15 cellular contexts compared by ENCODE assay signal in genomic region chr22:46481386-46481785, GRCh38. TPM values are rescaled to one million over a fixed set of nuclear protein-coding genes. Genes with fewer than 3 reads are reported as not detected.
A peak's percentile ranks its signal among the peaks of the same experiment; 100 is the strongest.
DNase-seq lines count a peak whose midpoint lies in the region; ATAC-seq and TF ChIP-seq lines count a peak whose summit lies in the region.
"Had no signal": no experiment of that assay in that cellular context is flagged by ENCODE, and none has a peak within 500 bp of the region (broad histone marks: within the 10 kb centered on the region; RNA-seq: fewer than 3 reads in every experiment).

No MANE protein-coding gene starts in this region.

- DNase-seq in NCI-H2171 treated with DMSO at 0.1 percent for 48 hours (lab: John Stamatoyannopoulos, UW) (peak; percentile 21), NCI-H2171 (lab: John Stamatoyannopoulos, UW) (no peak), NAMALWA (ENCODE audit: low spot score) (peak; percentile 13), neuronal stem cell (ENCODE audit: low spot score) (no peak), chondrocyte (ENCODE audit: low spot score) (no peak)
- DNase-seq: ACHN; CD4-positive, alpha-beta memory T cell; GF-D8; GM23248 had no signal

- H3K36me3 Mint-ChIP-seq in chondrocyte (ENCODE audit: low read depth), result peaks cover 2% of the 10 kb centered on the region
- H3K36me3 Mint-ChIP-seq: CD4-positive, alpha-beta memory T cell had no signal

- H3K27me3 Mint-ChIP-seq in chondrocyte (ENCODE audit: low read depth), result no peaks in the 10 kb centered on the region

- no peaks in the 10 kb centered on the region for H4K20me1 ChIP-seq in BLaER1 treated with 17β-estradiol and CSF1 and Interleukin-3, amounts not matched to agents 10 nM and 100 nM

- no peak overlapping the region for H3K27ac ChIP-seq in BLaER1 treated with 17β-estradiol and CSF1 and Interleukin-3, amounts not matched to agents 10 nM and 100 nM
- no peak overlapping the region for H3K27ac ChIP-seq in neuronal stem cell (replicated peaks; ENCODE audit: low read length)
- H3K27ac ChIP-seq: C4-2B, GM23248, KMS-11 had no signal

- no peak for ATAC-seq in SK-N-SH treated with all-trans-retinoic acid at 6 μM for 48 hours
- ATAC-seq: HCT116, HepG2 had no signal

- H2BK120ac ChIP-seq in neuronal stem cell (ENCODE audit: low read depth, low read length), result no peak overlapping the region

- no peak overlapping the region for H2AFZ ChIP-seq in neuronal stem cell (ENCODE audit: low read length)
- H2AFZ ChIP-seq: GM23248 had no signal

- no peak overlapping the region for H4K91ac ChIP-seq in neuronal stem cell (ENCODE audit: low read depth, low read length, poor library complexity)

- peaks cover 0 to 13% (median 9%) of the 10 kb centered on the region in 11 experiments; a peak in 14 of 22 replicates for H3K9me3 ChIP-seq in BLaER1 treated with 17β-estradiol and CSF1 and Interleukin-3, amounts not matched to agents 10 nM and 100 nM (replicated peaks in 1 of 11)
- peaks cover 3 to 15% of the 10 kb centered on the region in 2 donors for H3K9me3 ChIP-seq in neuronal stem cell (replicated peaks in 1 of 2; ENCODE audit: control insufficient read depth in 2 of 2, insufficient read depth in 1 of 2, low read depth in 1 of 2, low read length in 2 of 2)

- no peak for TF ChIP-seq CTCF in chondrocyte (IDR thresholded peaks at IDR 0.05)

- no peak overlapping the region for H3K18ac ChIP-seq in neuronal stem cell (ENCODE audit: low read length)

- H3K27ac Mint-ChIP-seq in chondrocyte (ENCODE audit: unreplicated experiment), result no peak overlapping the region
- H3K27ac Mint-ChIP-seq: CD4-positive, alpha-beta memory T cell had no signal

- H3K9me3 Mint-ChIP-seq in chondrocyte (ENCODE audit: low read depth), result peaks cover 5% of the 10 kb centered on the region

- peaks cover 0 to 6% (median 0%) of the 10 kb centered on the region in 11 experiments; a peak in 2 of 22 replicates for H3K27me3 ChIP-seq in BLaER1 treated with 17β-estradiol and CSF1 and Interleukin-3, amounts not matched to agents 10 nM and 100 nM
- no peaks in the 10 kb centered on the region for H3K27me3 ChIP-seq in neuronal stem cell (ENCODE audit: control insufficient read depth in 3 of 3, insufficient read depth in 3 of 3, low read depth in 1 of 3, low read length in 3 of 3)

- peaks cover 42 to 90% (median 81%) of the 10 kb centered on the region in 10 experiments for H3K4me1 ChIP-seq in BLaER1 treated with 17β-estradiol and CSF1 and Interleukin-3, amounts not matched to agents 10 nM and 100 nM
- peaks cover 19 to 26% of the 10 kb centered on the region in 2 donors for H3K4me1 ChIP-seq in neuronal stem cell (ENCODE audit: control insufficient read depth in 2 of 2, insufficient read depth in 1 of 2, low read depth in 1 of 2, low read length in 2 of 2)

- H3K36me3 ChIP-seq in BLaER1 treated with 17β-estradiol and CSF1 and Interleukin-3, amounts not matched to agents 10 nM and 100 nM, result no peaks in the 10 kb centered on the region
- H3K36me3 ChIP-seq in neuronal stem cell (replicated peaks in 1 of 2; ENCODE audit: control insufficient read depth in 2 of 2, insufficient read depth in 2 of 2, low read length in 2 of 2), result no peaks in the 10 kb centered on the region

- no peak overlapping the region for H3K4me3 Mint-ChIP-seq in chondrocyte (ENCODE audit: unreplicated experiment)
- H3K4me3 Mint-ChIP-seq: CD4-positive, alpha-beta memory T cell had no signal

- peaks cover 42% of the 10 kb centered on the region for H3K4me1 Mint-ChIP-seq in chondrocyte (ENCODE audit: low read depth)

- H3K23ac ChIP-seq in neuronal stem cell (ENCODE audit: low read depth, low read length, poor library complexity), result peak overlapping the region; percentile 43

- no peak overlapping the region for H2BK5ac ChIP-seq in neuronal stem cell (ENCODE audit: low read length)

- no peak overlapping the region for H2BK15ac ChIP-seq in neuronal stem cell (ENCODE audit: low read length)

- no peak overlapping the region for H2BK12ac ChIP-seq in neuronal stem cell (ENCODE audit: low read length)

- H3K14ac ChIP-seq in neuronal stem cell (ENCODE audit: low read length), result no peak overlapping the region

- no peak overlapping the region for H2AK5ac ChIP-seq in neuronal stem cell (ENCODE audit: low read depth, low read length)

- no peaks in the 10 kb centered on the region for H3K79me1 ChIP-seq in neuronal stem cell (ENCODE audit: low read depth, low read length)

- WGBS in neuronal stem cell (ENCODE audit: extremely low coverage in 2 of 2, insufficient read length in 2 of 2, insufficient replicate concordance in 1 of 2), 2 donors, result no CpG with 5 or more reads among the region's 6 CpGs

- peak overlapping the region in 9 of 11 experiments; percentile 60 to 86 (median 72); a peak in 17 of 22 replicates for H3K4me2 ChIP-seq in BLaER1 treated with 17β-estradiol and CSF1 and Interleukin-3, amounts not matched to agents 10 nM and 100 nM
- H3K4me2 ChIP-seq in neuronal stem cell (ENCODE audit: insufficient read depth, low read length, poor library complexity, severe bottlenecking), result no peak overlapping the region
- H3K4me2 ChIP-seq: KMS-11 had no signal

- H3K4ac ChIP-seq in neuronal stem cell (ENCODE audit: low read length), result no peak overlapping the region

- H3K4me3 ChIP-seq in BLaER1 treated with 17β-estradiol and CSF1 and Interleukin-3, amounts not matched to agents 10 nM and 100 nM, result no peak overlapping the region
- H3K4me3 ChIP-seq in neuronal stem cell (ENCODE audit: low read length in 2 of 2), result no peak overlapping the region
- H3K4me3 ChIP-seq: GM23248 had no signal

- H3K9ac ChIP-seq in BLaER1 treated with 17β-estradiol and CSF1 and Interleukin-3, amounts not matched to agents 10 nM and 100 nM, result no peak overlapping the region
- H3K9ac ChIP-seq in neuronal stem cell (ENCODE audit: low read depth, low read length, poor library complexity), result peak overlapping the region; percentile 53
- H3K9ac ChIP-seq: GM23248, KMS-11 had no signal

- no peak overlapping the region for H4K8ac ChIP-seq in neuronal stem cell (ENCODE audit: low read depth, low read length)

TF ChIP-seq in SK-N-SH treated with all-trans-retinoic acid at 6 μM for 48 hours, 23 proteins besides CTCF, POLR2A, EP300 and RAD21:
- TF ChIP-seq TCF4 (CRISPR knock-in tag; IDR thresholded peaks at IDR 0.05; ENCODE audit: borderline replicate concordance) (no peak), ZFP3 (CRISPR knock-in tag; IDR thresholded peaks at IDR 0.05) (no peak), ZNF70 (CRISPR knock-in tag; IDR thresholded peaks at IDR 0.05) (no peak), RARB (CRISPR knock-in tag; IDR thresholded peaks at IDR 0.05) (no peak), ZFP30 (CRISPR knock-in tag; IDR thresholded peaks at IDR 0.05) (no peak)

RNA-seq across cellular contexts. Expression of gene CELSR1, which starts 56.0 kb away (rescaled TPM):
- 6.6 TPM for polyA plus RNA-seq in neuronal stem cell (2013, experiment 1 of 2)
- 7.3 TPM for polyA plus RNA-seq in neuronal stem cell (2013, experiment 2 of 2)
- total RNA-seq in chondrocyte, result 27.9 to 42.7 TPM (median 29.8 TPM) in 3 replicates

Comparison
In these comparisons a context has a peak if more than half of its experiments do, and no peak if none do; other contexts are left out.
1. DNase-seq: peak in NCI-H2171 treated with DMSO at 0.1 percent for 48 hours (single experiment) and NAMALWA (single experiment); none in NCI-H2171 (single experiment), neuronal stem cell (single experiment) and chondrocyte (single experiment).